10 cellular contexts compared by ENCODE assay signal in genomic region chr12:118436002-118436724, GRCh38. TPM values are rescaled to one million over a fixed set of nuclear protein-coding genes. Genes with fewer than 3 reads are reported as not detected.
DNase-seq lines count a peak whose midpoint lies in the region; ATAC-seq and TF ChIP-seq lines count a peak whose summit lies in the region.
"Had no signal": no experiment of that assay in that cellular context is flagged by ENCODE, and none has a peak within 500 bp of the region (broad histone marks: within the 10 kb centered on the region; RNA-seq: fewer than 3 reads in every experiment).

No MANE protein-coding gene starts in this region.

- POLR2A ChIA-PET in HEK293 (lab: Yijun Ruan, JAX) = no interaction called here

- CTCF ChIA-PET in HEK293 (lab: Yijun Ruan, JAX) = interaction anchor here (0.6 to 1.2 kb wide), 9 partner anchors 11 to 1085 kb away, joined by 3 to 5 read pairs (median 3); no protein-coding TSS in a partner anchor

- H3K27me3 ChIP-seq in SJCRH30 = no peaks in the 10 kb centered on the region
- no peaks in the 10 kb centered on the region for H3K27me3 ChIP-seq in Peyer's patch

- no peak for TF ChIP-seq POLR2A in Peyer's patch (IDR thresholded peaks at IDR 0.05)

- H3K27ac ChIP-seq in HEK293 (ENCODE audit: extremely low read depth, low read depth, low read length) (no peak overlapping the region), SJCRH30 (no peak overlapping the region), Peyer's patch (no peak overlapping the region)
- H3K27ac ChIP-seq: spleen had no signal

- H3K36me3 ChIP-seq in HEK293 (ENCODE audit: control insufficient read depth in 2 of 2, insufficient read depth in 1 of 2, low read length in 2 of 2) (no peaks in the 10 kb centered on the region), SJCRH30 (no peaks in the 10 kb centered on the region), Peyer's patch (no peaks in the 10 kb centered on the region)
- H3K36me3 ChIP-seq: spleen had no signal

- no peak for ATAC-seq in GM18517 (IDR thresholded peaks at IDR 0.05; ENCODE audit: unreplicated experiment)

- DNase-seq in COLO668 (lab: John Stamatoyannopoulos, UW; ENCODE audit: unreplicated experiment) (peak; percentile 30), SJCRH30 (peak; percentile 11 to 52), iPS DF 4.7 (ENCODE audit: extremely low read depth, low spot score) (peak; percentile 51), activated gamma-delta T cell treated with Interleukin-2 at 50 U/mL for 16 hours (no peak), Peyer's patch (no peak)
- DNase-seq in NK-92 treated with Interleukin-12 subunit alpha and Interleukin-12 subunit beta, amount 100 ng/mL, for 24 hours (lab: John Stamatoyannopoulos, UW) = no peak
- DNase-seq: activated CD4-positive, alpha-beta T cell treated with anti-CD3 and anti-CD28 coated beads, Interleukin-2, amount 10 ng/mL, durations not matched to agents 24 days and 14 days; spleen had no signal

- H3K4me3 ChIP-seq in HEK293 (ENCODE audit: low read depth, low read length) = no peak overlapping the region
- H3K4me3 ChIP-seq in SJCRH30 = no peak overlapping the region
- no peak overlapping the region for H3K4me3 ChIP-seq in Peyer's patch
- H3K4me3 ChIP-seq: spleen had no signal

- TF ChIP-seq CTCF in HEK293 (tag by site-specific recombination; IDR thresholded peaks at IDR 0.05) = no peak
- TF ChIP-seq CTCF in Peyer's patch (IDR thresholded peaks at IDR 0.05) = peak in 1 of 6 experiments; percentile 6

- H3K4me1 ChIP-seq in HEK293 (ENCODE audit: control insufficient read depth, insufficient read depth, low read length) = no peaks in the 10 kb centered on the region
- H3K4me1 ChIP-seq in SJCRH30 = no peaks in the 10 kb centered on the region
- H3K4me1 ChIP-seq in Peyer's patch = no peaks in the 10 kb centered on the region
- H3K4me1 ChIP-seq: spleen had no signal

- H3K9me3 ChIP-seq in HEK293 (ENCODE audit: control insufficient read depth, insufficient read depth, low read depth, low read length) (no peaks in the 10 kb centered on the region), SJCRH30 (replicated peaks) (no peaks in the 10 kb centered on the region), Peyer's patch (no peaks in the 10 kb centered on the region)

TF ChIP-seq in HEK293, 187 proteins besides CTCF, POLR2A, EP300 and RAD21:
- TF ChIP-seq, protein P1, sequence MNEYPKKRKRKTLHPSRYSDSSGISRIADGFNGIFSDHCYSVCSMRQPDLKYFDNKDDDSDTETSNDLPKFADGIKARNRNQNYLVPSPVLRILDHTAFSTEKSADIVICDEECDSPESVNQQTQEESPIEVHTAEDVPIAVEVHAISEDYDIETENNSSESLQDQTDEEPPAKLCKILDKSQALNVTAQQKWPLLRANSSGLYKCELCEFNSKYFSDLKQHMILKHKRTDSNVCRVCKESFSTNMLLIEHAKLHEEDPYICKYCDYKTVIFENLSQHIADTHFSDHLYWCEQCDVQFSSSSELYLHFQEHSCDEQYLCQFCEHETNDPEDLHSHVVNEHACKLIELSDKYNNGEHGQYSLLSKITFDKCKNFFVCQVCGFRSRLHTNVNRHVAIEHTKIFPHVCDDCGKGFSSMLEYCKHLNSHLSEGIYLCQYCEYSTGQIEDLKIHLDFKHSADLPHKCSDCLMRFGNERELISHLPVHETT (tag by site-specific recombination; IDR thresholded peaks at IDR 0.05) = no peak
- TF ChIP-seq ZNF654 (tag by site-specific recombination; IDR thresholded peaks at IDR 0.05; ENCODE audit: low read depth) (peak; percentile 29; the same call in 1 of the 2 replicates), KLF1 (tag by site-specific recombination; IDR thresholded peaks at IDR 0.05) (no peak)
- TF ChIP-seq, protein P2, sequence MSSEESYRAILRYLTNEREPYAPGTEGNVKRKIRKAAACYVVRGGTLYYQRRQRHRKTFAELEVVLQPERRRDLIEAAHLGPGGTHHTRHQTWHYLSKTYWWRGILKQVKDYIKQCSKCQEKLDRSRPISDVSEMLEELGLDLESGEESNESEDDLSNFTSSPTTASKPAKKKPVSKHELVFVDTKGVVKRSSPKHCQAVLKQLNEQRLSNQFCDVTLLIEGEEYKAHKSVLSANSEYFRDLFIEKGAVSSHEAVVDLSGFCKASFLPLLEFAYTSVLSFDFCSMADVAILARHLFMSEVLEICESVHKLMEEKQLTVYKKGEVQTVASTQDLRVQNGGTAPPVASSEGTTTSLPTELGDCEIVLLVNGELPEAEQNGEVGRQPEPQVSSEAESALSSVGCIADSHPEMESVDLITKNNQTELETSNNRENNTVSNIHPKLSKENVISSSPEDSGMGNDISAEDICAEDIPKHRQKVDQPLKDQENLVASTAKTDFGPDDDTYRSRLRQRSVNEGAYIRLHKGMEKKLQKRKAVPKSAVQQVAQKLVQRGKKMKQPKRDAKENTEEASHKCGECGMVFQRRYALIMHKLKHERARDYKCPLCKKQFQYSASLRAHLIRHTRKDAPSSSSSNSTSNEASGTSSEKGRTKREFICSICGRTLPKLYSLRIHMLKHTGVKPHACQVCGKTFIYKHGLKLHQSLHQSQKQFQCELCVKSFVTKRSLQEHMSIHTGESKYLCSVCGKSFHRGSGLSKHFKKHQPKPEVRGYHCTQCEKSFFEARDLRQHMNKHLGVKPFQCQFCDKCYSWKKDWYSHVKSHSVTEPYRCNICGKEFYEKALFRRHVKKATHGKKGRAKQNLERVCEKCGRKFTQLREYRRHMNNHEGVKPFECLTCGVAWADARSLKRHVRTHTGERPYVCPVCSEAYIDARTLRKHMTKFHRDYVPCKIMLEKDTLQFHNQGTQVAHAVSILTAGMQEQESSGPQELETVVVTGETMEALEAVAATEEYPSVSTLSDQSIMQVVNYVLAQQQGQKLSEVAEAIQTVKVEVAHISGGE (tag by site-specific recombination; conservative IDR thresholded peaks at IDR 0.05; ENCODE audit: low read depth) = no peak
TF ChIP-seq in HEK293: peak in this region for 1.

RNA-seq across cellular contexts. Expression of gene SUDS3, which starts 59.8 kb away (rescaled TPM):
- total RNA-seq in SJCRH30 (2014; rRNA removed; shearing (Covaris generic)) = 42.9 and 43.6 TPM in 2 replicates
- total RNA-seq in Peyer's patch = 10 to 100 TPM; 39.2 to 86.7 (median 66.1) TPM

Comparison
In these comparisons a context has a peak if more than half of its experiments do, and no peak if none do; other contexts are left out.
1. DNase-seq: peak in COLO668 (single experiment), SJCRH30 (2 of 2) and iPS DF 4.7 (single experiment); none in activated gamma-delta T cell treated with Interleukin-2 at 50 U/mL for 16 hours (single experiment), Peyer's patch (0 of 3) and NK-92 treated with Interleukin-12 subunit alpha and Interleukin-12 subunit beta, amount 100 ng/mL, for 24 hours (single experiment).